ENCODE assay signal across 10 cellular contexts in genomic region chr5:32223972-32224608, GRCh38. TPM values are rescaled to one million over a fixed set of nuclear protein-coding genes. Genes with fewer than 3 reads are reported as not detected.
DNase-seq lines count a peak whose midpoint lies in the region; ATAC-seq and TF ChIP-seq lines count a peak whose summit lies in the region.
"Had no signal": no experiment of that assay in that cellular context is flagged by ENCODE, and none has a peak within 500 bp of the region (broad histone marks: within the 10 kb centered on the region; RNA-seq: fewer than 3 reads in every experiment).

No MANE protein-coding gene starts in this region.

- H4K8ac ChIP-seq in IMR-90 (ENCODE audit: low read depth in 2 of 2, low read length in 2 of 2): peak overlapping the region in 1 of 2 experiments; percentile 32; a peak in 2 of 4 replicates

- H3K14ac ChIP-seq in IMR-90 (replicated peaks; ENCODE audit: low read depth, low read length): 0 out of 2 replicates have a peak overlapping the region, but pooled peaks have one; percentile 26

- peaks cover 6% of the 10 kb centered on the region for H3K36me3 Mint-ChIP-seq in activated CD8-positive, alpha-beta T cell treated with anti-CD3 and anti-CD28 coated beads, Interleukin-2, amount 10 ng/mL, durations not matched to agents 7 days and 5 days (ENCODE audit: low read depth)

- H2AFZ ChIP-seq in IMR-90 (replicated peaks; ENCODE audit: low read length, poor library complexity): no peak overlapping the region

- peak overlapping the region; percentile 11; the same call in 1 of the 2 replicates for H2BK120ac ChIP-seq in IMR-90 (ENCODE audit: low read depth, low read length)

- 0 out of 3 replicates have a peak overlapping the region, but pooled peaks have one; percentile 6 for H2BK15ac ChIP-seq in IMR-90 (ENCODE audit: low read depth, low read length)

- dilution Hi-C loops in IMR-90 (cut with HindIII; ENCODE audit: low sequenced_read_pairs, unreplicated experiment): no loop called here

- H3K56ac ChIP-seq in IMR-90 (ENCODE audit: extremely low read depth, insufficient read depth, low read length): no peak overlapping the region

- H3K4me3 ChIP-seq in IMR-90 (ENCODE audit: insufficient read depth, low read depth, low read length) (no peak overlapping the region), left lung (no peak overlapping the region)

- H2AK9ac ChIP-seq in IMR-90 (replicated peaks; ENCODE audit: low read depth, low read length, poor library complexity): peak overlapping the region; percentile 1

- no peaks in the 10 kb centered on the region for H3K9me3 Mint-ChIP-seq in activated CD8-positive, alpha-beta T cell treated with anti-CD3 and anti-CD28 coated beads, Interleukin-2, amount 10 ng/mL, durations not matched to agents 7 days and 5 days (ENCODE audit: insufficient read depth)

- peak overlapping the region; percentile 48; the same call in 1 of the 2 replicates for H2AK5ac ChIP-seq in IMR-90 (ENCODE audit: low read depth, low read length)

- H3K79me1 ChIP-seq in IMR-90 (ENCODE audit: low read depth in 1 of 2, low read length in 2 of 2): peaks cover 0 to 7% of the 10 kb centered on the region in 2 experiments; a peak in 1 of 4 replicates

- 0 out of 2 replicates have a peak overlapping the region, but pooled peaks have one; percentile 21 for H3K4me2 ChIP-seq in IMR-90 (ENCODE audit: low read depth, low read length)

- H3K23ac ChIP-seq in IMR-90 (ENCODE audit: low read depth, low read length): 0 out of 2 replicates have a peak overlapping the region, but pooled peaks have one; percentile 2

- no peaks in the 10 kb centered on the region for H3K27me3 Mint-ChIP-seq in activated CD8-positive, alpha-beta T cell treated with anti-CD3 and anti-CD28 coated beads, Interleukin-2, amount 10 ng/mL, durations not matched to agents 7 days and 5 days (ENCODE audit: low read depth)

- CTCF ChIA-PET in IMR-90 (lab: Yijun Ruan, JAX): no interaction called here
- CTCF ChIA-PET in activated CD8-positive, alpha-beta T cell treated with anti-CD3 and anti-CD28 coated beads, Interleukin-2, amount 10 ng/mL, durations not matched to agents 7 days and 5 days (lab: Charles Lee): no interaction called here

- TF ChIP-seq CTCF in IMR-90 (conservative IDR thresholded peaks at IDR 0.05; ENCODE audit: low read depth, low read length): no peak
- no peak for TF ChIP-seq CTCF in left lung (IDR thresholded peaks at IDR 0.05)

- H4K91ac ChIP-seq in IMR-90 (ENCODE audit: insufficient read depth, low read depth, low read length): no peak overlapping the region

- no peak overlapping the region for H3K9ac ChIP-seq in IMR-90 (ENCODE audit: low read depth, low read length)

- no peaks in the 10 kb centered on the region for H3K4me1 Mint-ChIP-seq in activated CD8-positive, alpha-beta T cell treated with anti-CD3 and anti-CD28 coated beads, Interleukin-2, amount 10 ng/mL, durations not matched to agents 7 days and 5 days (ENCODE audit: low read depth)

- H3K27ac Mint-ChIP-seq in activated CD8-positive, alpha-beta T cell treated with anti-CD3 and anti-CD28 coated beads, Interleukin-2, amount 10 ng/mL, durations not matched to agents 7 days and 5 days: no peak overlapping the region

- peak overlapping the region; percentile 71; the same call in 1 of the 2 replicates for H4K5ac ChIP-seq in IMR-90 (ENCODE audit: low read depth, low read length)

- no CpG with 5 or more reads among the region's 1 CpG for WGBS in IMR-90 (ENCODE audit: extremely low coverage in 2 of 2, insufficient read length in 1 of 2), 2 experiments

- intact Hi-C loops in IMR-90 (cut with micrococcal nuclease): loop anchor here (2.0 kb wide), 1 partner anchor 49 kb away; the partner anchor contains the start of gene GOLPH3
- intact Hi-C loops in left lung (cut with DNase I): no loop called here

- H3K9me3 ChIP-seq in IMR-90 (ENCODE audit: control insufficient read depth, insufficient read depth, low read length) (no peaks in the 10 kb centered on the region), left lung (no peaks in the 10 kb centered on the region)

- peak overlapping the region; percentile 70; the same call in 1 of the 2 replicates for H3K4ac ChIP-seq in IMR-90 (ENCODE audit: low read depth, low read length)

- BruUV-seq in IMR-90 (replicated peaks; lab: Mats Ljungman, UMichigan): no TSS peak

- H3K4me1 ChIP-seq in IMR-90 (ENCODE audit: control insufficient read depth, insufficient read depth, low read length): peaks cover 12% of the 10 kb centered on the region
- peaks cover 0 to 4% of the 10 kb centered on the region in 2 donors for H3K4me1 ChIP-seq in left lung

- H3K36me3 ChIP-seq in IMR-90 (ENCODE audit: control insufficient read depth, insufficient read depth, low read length): peaks cover 4% of the 10 kb centered on the region; the same call in 1 of the 2 replicates
- peaks cover 0 to 5% of the 10 kb centered on the region in 2 donors for H3K36me3 ChIP-seq in left lung

- H3K27me3 ChIP-seq in IMR-90 (ENCODE audit: control insufficient read depth, insufficient read depth, low read length) (no peaks in the 10 kb centered on the region), left lung (no peaks in the 10 kb centered on the region)

- H2BK5ac ChIP-seq in IMR-90 (ENCODE audit: low read depth, low read length, poor library complexity, severe bottlenecking): peak overlapping the region; percentile 67

- in situ Hi-C loops in IMR-90 (cut with MboI; ENCODE audit: low sequenced_read_pairs): no loop called here

- peak overlapping the region; percentile 89 for H3K18ac ChIP-seq in IMR-90 (ENCODE audit: low read depth, low read length)

- H4K20me1 ChIP-seq in IMR-90 (ENCODE audit: insufficient read depth, low read length): no peaks in the 10 kb centered on the region

- no peak for TF ChIP-seq RAD21 in IMR-90 (IDR thresholded peaks at IDR 0.05; ENCODE audit: low read length)

- DNase-seq in 8988T (peak; percentile 78), IMR-90 (peak; percentile 75), dedifferentiated amniotic fluid mesenchymal stem cell (ENCODE audit: extremely low spot score) (peak; percentile 69), left lung (no peak), NCI-H526 treated with DMSO at 0.1 percent for 48 hours (lab: John Stamatoyannopoulos, UW) (no peak)
- DNase-seq in activated CD8-positive, alpha-beta T cell treated with anti-CD3 and anti-CD28 coated beads, Interleukin-2, amount 10 ng/mL, durations not matched to agents 7 days and 5 days: no peak
- no peak for DNase-seq in stimulated activated CD4-positive, alpha-beta T cell treated with anti-CD3 and anti-CD28 coated beads, Interleukin-1b, Interleukin-23, amount 100 ng/mL, for 48 hours
- DNase-seq: AML-193 had no signal

- H3K4me3 Mint-ChIP-seq in activated CD8-positive, alpha-beta T cell treated with anti-CD3 and anti-CD28 coated beads, Interleukin-2, amount 10 ng/mL, durations not matched to agents 7 days and 5 days: no peak overlapping the region

- POLR2A ChIA-PET in IMR-90 (lab: Charles Lee; ENCODE audit: unreplicated experiment): no interaction called here
- POLR2A ChIA-PET in activated CD8-positive, alpha-beta T cell treated with anti-CD3 and anti-CD28 coated beads, Interleukin-2, amount 10 ng/mL, durations not matched to agents 7 days and 5 days (lab: Charles Lee): no interaction called here

- TF ChIP-seq POLR2A in IMR-90 (IDR thresholded peaks at IDR 0.05; ENCODE audit: low read depth, low read length): no peak

- peaks cover 9% of the 10 kb centered on the region for H3K9me1 ChIP-seq in IMR-90 (ENCODE audit: insufficient read depth, low read length)

- H3K27ac ChIP-seq in IMR-90 (ENCODE audit: insufficient read depth, low read length) (peak overlapping the region; percentile 63; the same call in 1 of the 2 replicates), left lung (peak overlapping the region; percentile 11 to 19)
- H3K27ac ChIP-seq: VCaP had no signal

- H2BK20ac ChIP-seq in IMR-90 (ENCODE audit: low read depth, low read length): peak overlapping the region; percentile 41; the same call in 1 of the 2 replicates

- ATAC-seq in IMR-90 (ENCODE audit: low read depth) (peak; percentile 96), left lung (peak; percentile 82), HG03439 (IDR thresholded peaks at IDR 0.05; ENCODE audit: unreplicated experiment) (no peak)
- no peak for ATAC-seq in activated CD8-positive, alpha-beta T cell treated with anti-CD3 and anti-CD28 coated beads, Interleukin-2, amount 10 ng/mL, durations not matched to agents 7 days and 5 days

TF ChIP-seq in IMR-90, 13 proteins besides CTCF, POLR2A, EP300 and RAD21:
- no peak for TF ChIP-seq CEBPB (IDR thresholded peaks at IDR 0.05; ENCODE audit: low read depth, low read length)
- peak; percentile 44; the same call in 1 of the 2 replicates for TF ChIP-seq NFE2L2 (IDR thresholded peaks at IDR 0.05; ENCODE audit: low read depth, low read length)
- TF ChIP-seq MAZ (IDR thresholded peaks at IDR 0.05; ENCODE audit: borderline replicate concordance, low read depth, low read length): no peak
- TF ChIP-seq RCOR1 (IDR thresholded peaks at IDR 0.05; ENCODE audit: insufficient replicate concordance, low read length): peak; percentile 78
- peak; percentile 97 for TF ChIP-seq MAFK (IDR thresholded peaks at IDR 0.05; ENCODE audit: low read depth, low read length)
- peak; percentile 18; the same call in 1 of the 2 replicates for TF ChIP-seq FOS (IDR thresholded peaks at IDR 0.05; ENCODE audit: low read depth, low read length)

RNA-seq across cellular contexts. Expression of gene GOLPH3, which starts 50.0 kb away (rescaled TPM):
- 38.2 and 59.7 TPM in 2 replicates for total RNA-seq in IMR-90 (2012; rRNA removed)
- polyA plus RNA-seq in IMR-90 (2012; rRNA removed): 32.9 and 41.3 TPM in 2 replicates
- 13.1 and 45.1 TPM in 2 replicates for polyA plus RNA-seq in IMR-90 (2012; cell fraction: cytosol; rRNA removed)
- polyA plus RNA-seq in IMR-90 (2012; cell fraction: nucleus; rRNA removed; ENCODE audit: low replicate concordance): 29.5 and 36.1 TPM in 2 replicates
- 10 to 100 TPM; 93.5 to 93.8 TPM for total RNA-seq in left lung
- total RNA-seq in activated CD8-positive, alpha-beta T cell treated with anti-CD3 and anti-CD28 coated beads, Interleukin-2, amount 10 ng/mL, durations not matched to agents 7 days and 5 days: 10 to 100 TPM; 70.7 to 73.7 TPM

Comparison
In these comparisons a context has a peak if more than half of its experiments do, and no peak if none do; other contexts are left out.
1. DNase-seq: peak in 8988T (single experiment), IMR-90 (single experiment) and dedifferentiated amniotic fluid mesenchymal stem cell (single experiment); none in left lung (0 of 2), activated CD8-positive, alpha-beta T cell treated with anti-CD3 and anti-CD28 coated beads, Interleukin-2, amount 10 ng/mL, durations not matched to agents 7 days and 5 days (single experiment), stimulated activated CD4-positive, alpha-beta T cell treated with anti-CD3 and anti-CD28 coated beads, Interleukin-1b, Interleukin-23, amount 100 ng/mL, for 48 hours (single experiment) and NCI-H526 treated with DMSO at 0.1 percent for 48 hours (single experiment).
2. ATAC-seq: peak in IMR-90 (single experiment) and left lung (single experiment); none in activated CD8-positive, alpha-beta T cell treated with anti-CD3 and anti-CD28 coated beads, Interleukin-2, amount 10 ng/mL, durations not matched to agents 7 days and 5 days (single experiment) and HG03439 (single experiment).